ENCODE assay signal across 11 cellular contexts in genomic region chr20:35111141-35111888, GRCh38. TPM values are rescaled to one million over a fixed set of nuclear protein-coding genes. Genes with fewer than 3 reads are reported as not detected.
DNase-seq lines count a peak whose midpoint lies in the region; ATAC-seq and TF ChIP-seq lines count a peak whose summit lies in the region.
"Had no signal": no experiment of that assay in that cellular context is flagged by ENCODE, and none has a peak within 500 bp of the region (broad histone marks: within the 10 kb centered on the region; RNA-seq: fewer than 3 reads in every experiment).

No MANE protein-coding gene starts in this region.

- TF ChIP-seq CTCF in HL-60 (IDR thresholded peaks at IDR 0.05; ENCODE audit: insufficient read depth, low read length) (no peak), astrocyte of the spinal cord (IDR thresholded peaks at IDR 0.05; ENCODE audit: low read depth, low read length) (no peak), spleen (IDR thresholded peaks at IDR 0.05 in 8 of 11, conservative IDR thresholded peaks at IDR 0.05 in 3 of 11) (no peak)

- no peaks in the 10 kb centered on the region for H3K27me3 ChIP-seq in CD8-positive, alpha-beta memory T cell (ENCODE audit: insufficient read depth, low read length, poor library complexity, severe bottlenecking)
- H3K27me3 ChIP-seq in HL-60 (ENCODE audit: insufficient read depth, poor library complexity, severe bottlenecking) = no peaks in the 10 kb centered on the region
- no peaks in the 10 kb centered on the region for H3K27me3 ChIP-seq in spleen (replicated peaks in 1 of 7)

- in situ Hi-C loops in astrocyte of the spinal cord (cut with HindIII; ENCODE audit: low sequenced_read_pairs) = no loop called here

- H3K27ac ChIP-seq in CD8-positive, alpha-beta memory T cell (ENCODE audit: low read depth, low read length) = no peak overlapping the region
- H3K27ac ChIP-seq in HL-60 (replicated peaks) = peak overlapping the region; percentile 16; the same call in 1 of the 2 replicates
- H3K27ac ChIP-seq in spleen = no peak overlapping the region

- H3K36me3 Mint-ChIP-seq in CD8-positive, alpha-beta memory T cell = peaks cover 0 to 47% (median 14%) of the 10 kb centered on the region in 3 donors

- H3K27ac Mint-ChIP-seq in CD8-positive, alpha-beta memory T cell = peak overlapping the region in 5 of 8 donors; percentile 13 to 72 (median 59)

- no peak overlapping the region for H3K4me3 Mint-ChIP-seq in CD8-positive, alpha-beta memory T cell

- intact Hi-C loops in spleen (cut with DNase I; ENCODE audit: low total_unique reads) = no loop called here

- no peaks in the 10 kb centered on the region for H3K4me1 Mint-ChIP-seq in CD8-positive, alpha-beta memory T cell

- H3K9me3 ChIP-seq in CD8-positive, alpha-beta memory T cell (ENCODE audit: low read length) = no peaks in the 10 kb centered on the region
- no peaks in the 10 kb centered on the region for H3K9me3 ChIP-seq in spleen

- H3K36me3 ChIP-seq in CD8-positive, alpha-beta memory T cell (ENCODE audit: insufficient read depth, low read length) = peaks cover 8% of the 10 kb centered on the region
- H3K36me3 ChIP-seq in spleen = peaks cover 0 to 82% (median 37%) of the 10 kb centered on the region in 6 donors

- no peaks in the 10 kb centered on the region for H3K9me3 Mint-ChIP-seq in CD8-positive, alpha-beta memory T cell

- POLR2A ChIA-PET in CD8-positive, alpha-beta memory T cell (lab: Charles Lee) = no interaction called here

- H3K4me1 ChIP-seq in CD8-positive, alpha-beta memory T cell (ENCODE audit: insufficient read depth, low read length) = no peaks in the 10 kb centered on the region
- no peaks in the 10 kb centered on the region for H3K4me1 ChIP-seq in spleen

- CTCF ChIA-PET in CD8-positive, alpha-beta memory T cell (lab: Charles Lee) = interaction anchor here (1.5 kb wide), 1 partner anchor 16 kb away, joined by 8 read pairs; no protein-coding TSS in a partner anchor

- H3K4me3 ChIP-seq in CD8-positive, alpha-beta memory T cell (ENCODE audit: low read length) = no peak overlapping the region
- H3K4me3 ChIP-seq in HL-60 (replicated peaks; ENCODE audit: insufficient read depth, low read length) (no peak overlapping the region), astrocyte of the spinal cord (ENCODE audit: low read depth, low read length) (no peak overlapping the region), spleen (no peak overlapping the region)

- H3K27me3 Mint-ChIP-seq in CD8-positive, alpha-beta memory T cell = no peaks in the 10 kb centered on the region

- WGBS in spleen, 5 donors = 60 to 76% (median 75%) methylated on average over 4 of the region's 4 CpGs

- DNase-seq in CD8-positive, alpha-beta memory T cell = no peak
- no peak for DNase-seq in HL-60 (ENCODE audit: low read depth in 1 of 2, low spot score in 1 of 2)
- DNase-seq in astrocyte of the spinal cord (ENCODE audit: low read depth, low spot score) = peak; percentile 81
- peak; percentile 45 for DNase-seq in kidney glomerular epithelial cell (lab: John Stamatoyannopoulos, UW)
- no peak for DNase-seq in NCI-H2227 treated with DMSO at 0.1 percent for 48 hours (lab: John Stamatoyannopoulos, UW)
- no peak for DNase-seq in spleen
- DNase-seq: activated CD4-positive, alpha-beta T cell treated with anti-CD3 and anti-CD28 coated beads, Interleukin-2, amount 50 U/mL, for 4 hours; anterior cingulate cortex; NCI-H2081 treated with DMSO at 0.1 percent for 48 hours had no signal

- TF ChIP-seq POLR2A in spleen (IDR thresholded peaks at IDR 0.05) (no peak), GM18505 (IDR thresholded peaks at IDR 0.05; ENCODE audit: borderline replicate concordance, extremely low read depth, insufficient read depth, insufficient read length) (no peak)

- ATAC-seq in HG03469 (IDR thresholded peaks at IDR 0.05; ENCODE audit: unreplicated experiment) (no peak), GM18505 (IDR thresholded peaks at IDR 0.05; ENCODE audit: unreplicated experiment) (no peak)

RNA-seq across cellular contexts. Expression of gene TRPC4AP, which starts 18.7 kb away (rescaled TPM):
- total RNA-seq in CD8-positive, alpha-beta memory T cell = 10 to 100 TPM; 51.2 to 53.4 TPM
- 59.8 TPM for polyA plus RNA-seq in CD8-positive, alpha-beta memory T cell
- 10 to 100 TPM; 59.2 to 81.7 (median 67.1) TPM for total RNA-seq in spleen
- polyA plus RNA-seq in spleen = 10 to 100 TPM; 26.3 to 45.9 (median 34.9) TPM

RNA-seq across cellular contexts. Expression of gene EDEM2, which starts 35.8 kb away (rescaled TPM):
- 10 to 100 TPM; 19.3 to 20.1 TPM for total RNA-seq in CD8-positive, alpha-beta memory T cell
- 48.4 TPM for polyA plus RNA-seq in CD8-positive, alpha-beta memory T cell
- total RNA-seq in spleen = 10 to 100 TPM; 30.7 to 37.5 (median 34.3) TPM
- polyA plus RNA-seq in spleen = 10 to 100 TPM; 18.3 to 28.4 (median 25.4) TPM

Comparison
In these comparisons a context has a peak if more than half of its experiments do, and no peak if none do; other contexts are left out.
1. DNase-seq: peak in astrocyte of the spinal cord (single experiment) and kidney glomerular epithelial cell (single experiment); none in CD8-positive, alpha-beta memory T cell (0 of 5), HL-60 (0 of 2), NCI-H2227 treated with DMSO at 0.1 percent for 48 hours (single experiment) and spleen (single experiment).